In genomic region chr5:96133337-96134094, GRCh38 we compare ENCODE assay signal across 30 cellular contexts.
DNase-seq lines count a peak whose midpoint lies in the region; ATAC-seq, FAIRE-seq and TF ChIP-seq lines count a peak whose summit lies in the region.
"Had no signal": no experiment of that assay in that cellular context is flagged by ENCODE, and none has a peak within 500 bp of the region (broad histone marks: within the 10 kb centered on the region; RNA-seq: fewer than 3 reads in every experiment).

No MANE protein-coding gene starts in this region.

- POLR2A ChIA-PET in HepG2 (lab: Yijun Ruan, JAX), result no interaction called here

- H3K9ac ChIP-seq in keratinocyte (ENCODE audit: control insufficient read depth, extremely low read depth, insufficient read depth, low read length) (no peak overlapping the region), HepG2 (ENCODE audit: insufficient read depth, low read depth, low read length) (no peak overlapping the region)
- H3K9ac ChIP-seq: BLaER1 had no signal

- H3K4me1 ChIP-seq in ACC112 (ENCODE audit: control insufficient read depth, insufficient read depth, low read length, unreplicated experiment) (peaks cover 6% of the 10 kb centered on the region), keratinocyte (ENCODE audit: control insufficient read depth, extremely low read depth, insufficient read depth, low read length) (peaks cover 10% of the 10 kb centered on the region), HepG2 (ENCODE audit: insufficient read depth, low read length) (peaks cover 25% of the 10 kb centered on the region)
- H3K4me1 ChIP-seq: BLaER1, Caco-2 had no signal

- H3K4me3 ChIP-seq in ACC112 (ENCODE audit: low read depth, low read length), result no peak overlapping the region
- H3K4me3 ChIP-seq in keratinocyte (ENCODE audit: control insufficient read depth in 2 of 3, extremely low read depth in 1 of 3, insufficient read depth in 2 of 3, low read depth in 1 of 3, low read length in 3 of 3), result no peak overlapping the region
- no peak overlapping the region for H3K4me3 ChIP-seq in HepG2 (replicated peaks in 1 of 3; ENCODE audit: insufficient read depth in 1 of 3, low read depth in 2 of 3, low read length in 3 of 3)
- H3K4me3 ChIP-seq: BLaER1, MG63, ovary, smooth muscle cell had no signal

- TF ChIP-seq POLR2A in HepG2 (IDR thresholded peaks at IDR 0.05; ENCODE audit: insufficient read depth in 1 of 2, low read depth in 2 of 2, low read length in 2 of 2), result no peak

- BruUV-seq in HepG2 (replicated peaks; lab: Mats Ljungman, UMichigan), result no TSS peak

- H2AFZ ChIP-seq in ACC112 (ENCODE audit: low read length, unreplicated experiment), result peak overlapping the region; percentile 54
- H2AFZ ChIP-seq in keratinocyte (ENCODE audit: control insufficient read depth, low read length), result no peak overlapping the region
- H2AFZ ChIP-seq in HepG2 (ENCODE audit: low read length), result no peak overlapping the region

- TF ChIP-seq CTCF in keratinocyte (optimal IDR thresholded peaks at IDR 0.05 in 1 of 3, IDR thresholded peaks at IDR 0.05 in 1 of 3, conservative IDR thresholded peaks at IDR 0.05 in 1 of 3; ENCODE audit: extremely low read depth in 1 of 3, insufficient read depth in 2 of 3, low read length in 3 of 3) (no peak), HepG2 (CRISPR knock-in tag; IDR thresholded peaks at IDR 0.05) (no peak)

- H3K27me3 ChIP-seq in ACC112 (ENCODE audit: insufficient read depth, low read length) (no peaks in the 10 kb centered on the region), keratinocyte (ENCODE audit: control insufficient read depth, extremely low read depth, insufficient read depth, low read length) (no peaks in the 10 kb centered on the region), HepG2 (ENCODE audit: control insufficient read depth in 1 of 2, insufficient read depth in 2 of 2, low read length in 2 of 2) (no peaks in the 10 kb centered on the region)
- H3K27me3 ChIP-seq: BLaER1, brain microvascular endothelial cell, MG63, ovary had no signal

- WGBS in HepG2 (ENCODE audit: low lambda C conversion rate), result 97% methylated on average over 6 of the region's 6 CpGs

- dilution Hi-C loops in keratinocyte (cut with MboI; ENCODE audit: extremely low pct_ligation_motif_present, low sequenced_read_pairs), result no loop called here

- no peaks in the 10 kb centered on the region for H3K9me3 ChIP-seq in keratinocyte (ENCODE audit: control insufficient read depth, low read depth, low read length)
- no peaks in the 10 kb centered on the region for H3K9me3 ChIP-seq in HepG2 (ENCODE audit: low read length)
- H3K9me3 ChIP-seq: BLaER1, Caco-2, ovary had no signal

- CTCF ChIA-PET in HepG2 (lab: Yijun Ruan, JAX; ENCODE audit: low intra/inter-chr PET ratio, low total read pairs), result no interaction called here

- intact Hi-C loops in HepG2 (cut with micrococcal nuclease; ENCODE audit: unreplicated experiment), result no loop called here

- TF ChIP-seq EP300 in HepG2 (IDR thresholded peaks at IDR 0.05; ENCODE audit: low read depth in 2 of 2, low read length in 2 of 2) (no peak), HepG2 (CRISPR knock-in tag; IDR thresholded peaks at IDR 0.05; ENCODE audit: borderline replicate concordance) (no peak)

- peak; percentile 13 for FAIRE-seq in keratinocyte (lab: Jason Lieb, UNC)
- no peak for FAIRE-seq in HepG2 (lab: Jason Lieb, UNC)
- FAIRE-seq: GM12891 had no signal

- ATAC-seq in left lobe of liver, result no peak
- no peak for ATAC-seq in HepG2
- ATAC-seq: activated CD8-positive, alpha-beta memory T cell treated with anti-CD3 and anti-CD28 coated beads, Interleukin-2, amount 10 ng/mL, durations not matched to agents 7 days and 5 days; T-cell had no signal

- in situ Hi-C loops in KBM-7 (cut with MboI; ENCODE audit: low pct_unique_long_range_greater_than_20kb, low sequenced_read_pairs), result no loop called here
- in situ Hi-C loops in HepG2 (cut with HindIII; ENCODE audit: extremely low pct_ligation_motif_present, low pct_unique_long_range_greater_than_20kb), result no loop called here

- no peaks in the 10 kb centered on the region for H3K36me3 ChIP-seq in ACC112 (ENCODE audit: insufficient read depth, low read length)
- no peaks in the 10 kb centered on the region for H3K36me3 ChIP-seq in keratinocyte (ENCODE audit: control insufficient read depth in 2 of 2, extremely low read depth in 1 of 2, insufficient read depth in 2 of 2, low read length in 2 of 2)
- no peaks in the 10 kb centered on the region for H3K36me3 ChIP-seq in HepG2 (replicated peaks in 1 of 2; ENCODE audit: control insufficient read depth in 1 of 2, insufficient read depth in 2 of 2, low read length in 2 of 2)
- H3K36me3 ChIP-seq: BLaER1, brain microvascular endothelial cell, MG63, ovary had no signal

- DNase-seq in GM04504 (ENCODE audit: low read depth), result peak; percentile 48
- peak; percentile 57 for DNase-seq in NOMO-1 treated with DMSO at 0.1 percent for 48 hours (lab: John Stamatoyannopoulos, UW; ENCODE audit: unreplicated experiment)
- DNase-seq in keratinocyte (ENCODE audit: low read depth, low spot score), result no peak
- no peak for DNase-seq in left lobe of liver (ENCODE audit: low spot score)
- no peak for DNase-seq in NCI-H128 (lab: John Stamatoyannopoulos, UW; ENCODE audit: unreplicated experiment)
- DNase-seq in KBM-7, result no peak
- no peak for DNase-seq in HepG2 (ENCODE audit: low spot score)
- DNase-seq: activated CD4-positive, CD25-positive, alpha-beta regulatory T cell; activated CD8-positive, alpha-beta memory T cell treated with anti-CD3 and anti-CD28 coated beads, Interleukin-2, amount 10 ng/mL, durations not matched to agents 7 days and 5 days; activated T-cell treated with anti-CD3 and anti-CD28 coated beads, Interleukin-2, amount 50 U/mL, for 48 hours; brain microvascular endothelial cell; Caco-2; DMS79; glutamatergic neuron; GOT3; islet precursor cell; NCI-H146; NCI-H446; NCI-H774; OCI-M1; ovary; retina; Right ventricle myocardium superior; stimulated activated CD4-positive, alpha-beta T cell treated with anti-CD3 and anti-CD28 coated beads, Interleukin-1b, Interleukin-23, amount 100 ng/mL, for 48 hours; T-cell had no signal

- H3K4me2 ChIP-seq in keratinocyte (ENCODE audit: control insufficient read depth, extremely low read depth, insufficient read depth, low read depth, low read length), result no peak overlapping the region
- H3K4me2 ChIP-seq in HepG2 (ENCODE audit: low read depth, low read length), result no peak overlapping the region
- H3K4me2 ChIP-seq: BLaER1, smooth muscle cell had no signal

- no peak for TF ChIP-seq RAD21 in HepG2 (CRISPR knock-in tag; IDR thresholded peaks at IDR 0.05)

- H3K9me1 ChIP-seq in keratinocyte (ENCODE audit: control insufficient read depth, extremely low read depth, insufficient read depth, low read length), result no peaks in the 10 kb centered on the region

- H4K20me1 ChIP-seq in keratinocyte (ENCODE audit: control insufficient read depth, extremely low read depth, insufficient read depth, low read length), result no peaks in the 10 kb centered on the region
- H4K20me1 ChIP-seq in HepG2 (ENCODE audit: insufficient read depth, low read length), result no peaks in the 10 kb centered on the region
- H4K20me1 ChIP-seq: BLaER1 had no signal

- H3K27ac ChIP-seq in ACC112 (ENCODE audit: low read depth, low read length) (no peak overlapping the region), keratinocyte (ENCODE audit: control insufficient read depth, insufficient read depth, low read length) (no peak overlapping the region), HepG2 (ENCODE audit: extremely low read length, insufficient read depth, low read length) (no peak overlapping the region)
- H3K27ac ChIP-seq: BLaER1, brain microvascular endothelial cell, ovary had no signal

- H3K79me2 ChIP-seq in ACC112 (ENCODE audit: control insufficient read depth, insufficient read depth, low read length, unreplicated experiment), result no peaks in the 10 kb centered on the region
- no peaks in the 10 kb centered on the region for H3K79me2 ChIP-seq in keratinocyte (ENCODE audit: control insufficient read depth, insufficient read depth, low read length)
- no peaks in the 10 kb centered on the region for H3K79me2 ChIP-seq in HepG2 (ENCODE audit: insufficient read depth, low read length)

TF ChIP-seq in HepG2, 621 proteins besides CTCF, POLR2A, EP300 and RAD21:
- no peak for TF ChIP-seq YEATS2 (CRISPR knock-in tag; IDR thresholded peaks at IDR 0.05; ENCODE audit: borderline replicate concordance)

Comparison
In these comparisons a context has a peak if more than half of its experiments do, and no peak if none do; other contexts are left out.
1. DNase-seq: peak in GM04504 (single experiment) and NOMO-1 treated with DMSO at 0.1 percent for 48 hours (single experiment); none in keratinocyte (single experiment), left lobe of liver (single experiment), NCI-H128 (single experiment), KBM-7 (single experiment) and HepG2 (single experiment).